In the genomic region with DNA sequence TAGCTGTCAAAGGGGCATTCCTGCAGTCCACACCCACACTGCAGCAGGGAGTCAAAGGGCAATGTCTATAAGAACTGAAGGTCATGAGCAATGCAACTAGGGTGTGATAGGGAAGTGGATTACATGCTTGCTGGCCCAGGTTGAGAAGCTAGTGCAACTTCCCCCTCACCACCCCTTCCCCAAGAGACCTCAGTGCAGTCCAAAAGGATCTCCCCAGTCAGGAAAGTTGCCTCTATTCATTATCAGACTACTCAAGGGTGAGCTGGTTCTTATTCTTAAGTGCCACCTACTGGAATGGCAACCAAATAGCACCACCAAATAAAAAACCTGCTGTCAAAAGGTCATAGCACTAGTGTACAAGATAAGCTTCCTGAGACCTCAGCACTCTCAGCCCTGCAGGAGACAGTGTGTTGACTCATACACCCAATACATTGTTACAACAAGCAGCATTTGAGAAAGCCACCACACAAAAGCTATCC, we compare ENCODE assay signal across 9 cellular contexts. TPM values are rescaled to one million over a fixed set of nuclear protein-coding genes. Genes with fewer than 3 reads are reported as not detected.
A peak's percentile ranks its signal among the peaks of the same experiment; 100 is the strongest.
DNase-seq lines count a peak whose midpoint lies in the region; ATAC-seq, FAIRE-seq and TF ChIP-seq lines count a peak whose summit lies in the region.
"Had no signal": no experiment of that assay in that cellular context is flagged by ENCODE, and none has a peak within 500 bp of the region (broad histone marks: within the 10 kb centered on the region; RNA-seq: fewer than 3 reads in every experiment).

No MANE protein-coding gene starts in this region.

- H3K36me3 ChIP-seq in body of pancreas (replicated peaks in 1 of 2; ENCODE audit: insufficient read depth in 1 of 2, low read depth in 2 of 2): no peaks in the 10 kb centered on the region

- no peak for TF ChIP-seq POLR2A in body of pancreas (IDR thresholded peaks at IDR 0.05)
- no peak for TF ChIP-seq POLR2A in GM12891 (IDR thresholded peaks at IDR 0.05; ENCODE audit: low read depth, low read length)

- peaks cover 14 to 22% of the 10 kb centered on the region in 2 donors for H3K4me1 Mint-ChIP-seq in effector memory CD8-positive, alpha-beta T cell (ENCODE audit: low read depth in 2 of 2)
- H3K4me1 Mint-ChIP-seq: activated naive CD4-positive, alpha-beta T cell treated with anti-CD3 and anti-CD28 coated beads, Interleukin-2, amount 50 U/mL, for 24 hours had no signal

- no peaks in the 10 kb centered on the region for H3K27me3 Mint-ChIP-seq in effector memory CD8-positive, alpha-beta T cell
- H3K27me3 Mint-ChIP-seq: activated naive CD4-positive, alpha-beta T cell treated with anti-CD3 and anti-CD28 coated beads, Interleukin-2, amount 50 U/mL, for 24 hours had no signal

- peak; percentile 62 for ATAC-seq in GM18873 (IDR thresholded peaks at IDR 0.05; ENCODE audit: low FRiP score, unreplicated experiment)
- no peak for ATAC-seq in body of pancreas
- no peak for ATAC-seq in effector memory CD8-positive, alpha-beta T cell (replicated peaks)

- no peak overlapping the region for H3K27ac Mint-ChIP-seq in effector memory CD8-positive, alpha-beta T cell
- H3K27ac Mint-ChIP-seq: activated naive CD4-positive, alpha-beta T cell treated with anti-CD3 and anti-CD28 coated beads, Interleukin-2, amount 50 U/mL, for 24 hours had no signal

- TF ChIP-seq CTCF in LNCAP (IDR thresholded peaks at IDR 0.05) (peak; percentile 45; the same call in 1 of the 2 replicates), choroid plexus epithelial cell (conservative IDR thresholded peaks at IDR 0.05; ENCODE audit: low read depth, low read length) (peak; percentile 36), body of pancreas (IDR thresholded peaks at IDR 0.05) (no peak)

- H3K4me1 ChIP-seq in body of pancreas: no peaks in the 10 kb centered on the region

- intact Hi-C loops in body of pancreas (cut with DNase I): no loop called here

- no peaks in the 10 kb centered on the region for H3K36me3 Mint-ChIP-seq in effector memory CD8-positive, alpha-beta T cell (ENCODE audit: insufficient read depth)

- H3K9me3 Mint-ChIP-seq in effector memory CD8-positive, alpha-beta T cell: peaks cover 2 to 18% of the 10 kb centered on the region in 2 donors

- H3K4me3 ChIP-seq in choroid plexus epithelial cell (ENCODE audit: low read depth, low read length) (no peak overlapping the region), body of pancreas (no peak overlapping the region)

- H3K4me3 Mint-ChIP-seq in effector memory CD8-positive, alpha-beta T cell: no peak overlapping the region
- H3K4me3 Mint-ChIP-seq: activated naive CD4-positive, alpha-beta T cell treated with anti-CD3 and anti-CD28 coated beads, Interleukin-2, amount 50 U/mL, for 24 hours had no signal

- no peak overlapping the region for H3K27ac ChIP-seq in body of pancreas

- FAIRE-seq in GM12891 (lab: Jason Lieb, UNC): no peak

- H3K27me3 ChIP-seq in body of pancreas: no peaks in the 10 kb centered on the region

- DNase-seq in AG08395 (ENCODE audit: low spot score) (peak; percentile 7), choroid plexus epithelial cell (ENCODE audit: low read depth) (peak; percentile 35), body of pancreas (no peak), GM12891 (ENCODE audit: insufficient read length, low spot score) (no peak), globus pallidus (ENCODE audit: low spot score) (no peak)
- DNase-seq in effector memory CD8-positive, alpha-beta T cell: no peak

- H3K9me3 ChIP-seq in body of pancreas: no peaks in the 10 kb centered on the region

TF ChIP-seq in GM12891, 5 proteins besides CTCF, POLR2A, EP300 and RAD21:
- no peak for TF ChIP-seq POU2F2 (IDR thresholded peaks at IDR 0.05; ENCODE audit: low read depth, low read length)
- TF ChIP-seq TAF1 (IDR thresholded peaks at IDR 0.05; ENCODE audit: low read depth, low read length): no peak
- TF ChIP-seq SPI1 (IDR thresholded peaks at IDR 0.05; ENCODE audit: low read depth, low read length): no peak
- no peak for TF ChIP-seq PAX5 (IDR thresholded peaks at IDR 0.05; ENCODE audit: insufficient read depth, low read length, severe bottlenecking)
- no peak for TF ChIP-seq POLR2AphosphoS5 (IDR thresholded peaks at IDR 0.05; ENCODE audit: low read depth, low read length)

RNA-seq across cellular contexts. Expression of a gene that starts 28.2 kb away (rescaled TPM):
- total RNA-seq in body of pancreas: 1 to 10 TPM; 3.3 to 7.5 TPM
- 13.4 TPM for polyA plus RNA-seq in GM12891 (2012; ENCODE audit: low read depth, missing spikeins)

Comparison
In these comparisons a context has a peak if more than half of its experiments do, and no peak if none do; other contexts are left out.
1. DNase-seq: peak in AG08395 (single experiment) and choroid plexus epithelial cell (single experiment); none in body of pancreas (0 of 4), GM12891 (single experiment), effector memory CD8-positive, alpha-beta T cell (0 of 3) and globus pallidus (single experiment).
2. CTCF ChIP-seq: peak in LNCAP (single experiment) and choroid plexus epithelial cell (single experiment); none in body of pancreas (0 of 7).